Comparison of ENCODE assay signal across 20 cellular contexts in the genomic region with DNA sequence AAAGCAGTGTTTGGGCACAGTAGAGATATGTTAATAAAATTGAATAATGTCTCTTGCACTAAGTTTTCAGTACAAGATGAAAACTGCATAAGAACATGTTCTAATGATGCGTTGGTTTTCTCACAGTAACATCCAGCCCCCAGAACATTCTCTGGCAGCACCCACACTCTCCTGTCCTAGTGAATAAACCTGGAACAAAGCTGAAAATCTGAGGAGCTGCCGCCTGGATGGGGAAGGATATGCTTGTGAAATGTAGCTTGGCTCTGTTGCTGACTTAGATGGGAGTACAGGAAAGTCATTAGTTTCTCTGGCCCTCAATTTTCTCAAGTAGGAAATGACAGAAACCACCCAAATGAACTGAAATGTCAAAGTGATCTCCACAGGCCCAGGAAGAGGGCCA.
"Had no signal": no experiment of that assay in that cellular context is flagged by ENCODE, and none has a peak within 500 bp of the region (broad histone marks: within the 10 kb centered on the region; RNA-seq: fewer than 3 reads in every experiment).

No MANE protein-coding gene starts in this region.

- DNase-seq: central memory CD4-positive, alpha-beta T cell; effector memory CD8-positive, alpha-beta T cell; esophagus squamous epithelium; foreskin fibroblast; glutamatergic neuron; immature natural killer cell; left cardiac atrium; left ventricle myocardium inferior; mesendoderm; naive thymus-derived CD4-positive, alpha-beta T cell; nephron progenitor cell; stimulated activated CD4-positive, alpha-beta T cell treated with anti-CD3 and anti-CD28 coated beads, Interleukin-4, amount 100 ng/mL, for 1 hour; stimulated activated CD8-positive, alpha-beta memory T cell treated with anti-CD3 and anti-CD28 coated beads, Interleukin-4, amount 100 ng/mL, for 48 hours; stimulated activated naive CD8-positive, alpha-beta T cell treated with anti-CD3 and anti-CD28 coated beads, Interleukin-15, Interleukin-2, amounts not matched to agents 100 U/mL and 50 U/mL, for 24 hours; tibial artery; upper lobe of right lung had no signal

- H3K9me3 ChIP-seq: gastroesophageal sphincter, tibial artery, upper lobe of right lung had no signal

- H3K27ac ChIP-seq: esophagus squamous epithelium, gastroesophageal sphincter, left ventricle myocardium inferior, tibial artery, upper lobe of right lung had no signal

- H3K4me3 ChIP-seq: esophagus squamous epithelium, gastroesophageal sphincter, left ventricle myocardium inferior, tibial artery, upper lobe of right lung had no signal

- H3K36me3 ChIP-seq: esophagus squamous epithelium, gastroesophageal sphincter, left ventricle myocardium inferior, tibial artery, upper lobe of right lung had no signal

- ATAC-seq: effector memory CD8-positive, alpha-beta T cell; gastroesophageal sphincter; left cardiac atrium; naive thymus-derived CD4-positive, alpha-beta T cell; right cardiac atrium; stimulated activated effector memory CD8-positive, alpha-beta T cell treated with anti-CD3 and anti-CD28 coated beads, Interleukin-12 subunit alpha, Interleukin-12 subunit beta, amount 100 ng/mL, for 72 hours; stimulated activated naive CD8-positive, alpha-beta T cell treated with anti-CD3 and anti-CD28 coated beads, Interleukin-15, Interleukin-2, amounts not matched to agents 100 U/mL and 50 U/mL, for 24 hours; upper lobe of right lung had no signal

- H3K4me1 ChIP-seq: esophagus squamous epithelium, gastroesophageal sphincter, left ventricle myocardium inferior, tibial artery, upper lobe of right lung had no signal

- FAIRE-seq: keratinocyte had no signal

- H3K27me3 ChIP-seq: esophagus squamous epithelium, gastroesophageal sphincter, tibial artery, upper lobe of right lung had no signal
